Comparison of ENCODE assay signal across 8 cellular contexts in the genomic region with DNA sequence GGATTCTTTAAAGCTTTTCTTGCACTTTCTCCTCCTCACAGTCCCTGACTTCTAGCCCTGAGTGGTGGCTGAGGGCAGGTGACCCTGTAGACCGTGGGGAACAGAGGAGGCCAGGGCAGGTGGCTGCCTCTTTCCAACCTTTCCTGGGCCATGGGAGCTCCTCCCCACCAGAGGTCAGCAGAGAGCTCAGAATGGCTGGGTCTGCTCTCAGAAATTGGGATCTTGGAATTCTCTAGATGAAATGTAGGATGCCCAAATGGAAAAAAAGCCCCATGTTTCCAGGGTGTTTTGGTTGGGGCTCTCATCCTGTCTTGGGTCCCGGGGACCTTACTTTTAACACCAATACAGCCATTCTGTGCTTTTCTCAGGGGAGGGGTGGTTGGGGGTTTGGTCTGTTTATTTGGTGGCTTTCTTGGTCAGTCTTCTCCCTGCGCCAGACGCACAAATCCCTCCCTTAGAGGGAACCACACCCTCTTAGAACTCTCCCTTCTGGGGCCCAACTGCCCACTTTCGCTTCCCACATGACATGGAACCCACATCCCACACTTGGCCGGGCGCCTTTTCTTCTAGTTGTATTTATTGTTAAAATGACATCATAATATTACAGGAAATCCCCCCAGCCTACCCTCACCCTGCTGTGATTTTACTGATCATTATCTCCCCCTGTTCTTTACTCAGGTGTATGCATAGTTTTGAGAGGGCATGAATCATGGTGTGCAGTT. TPM values are rescaled to one million over a fixed set of nuclear protein-coding genes. Genes with fewer than 3 reads are reported as not detected.
DNase-seq lines count a peak whose midpoint lies in the region; ATAC-seq and TF ChIP-seq lines count a peak whose summit lies in the region.

No MANE protein-coding gene starts in this region.

- H3K4me1 ChIP-seq in IMR-90 (ENCODE audit: control insufficient read depth, insufficient read depth, low read length), result no peaks in the 10 kb centered on the region
- H3K4me1 ChIP-seq in Peyer's patch, result no peaks in the 10 kb centered on the region
- no peaks in the 10 kb centered on the region for H3K4me1 ChIP-seq in foreskin keratinocyte

- peak overlapping the region; percentile 67 for H2AK9ac ChIP-seq in IMR-90 (replicated peaks; ENCODE audit: low read depth, low read length, poor library complexity)

- H3K56ac ChIP-seq in IMR-90 (ENCODE audit: extremely low read depth, insufficient read depth, low read length), result no peak overlapping the region

- no peak overlapping the region for H4K8ac ChIP-seq in IMR-90 (ENCODE audit: low read depth in 2 of 2, low read length in 2 of 2)

- no peak overlapping the region for H4K5ac ChIP-seq in IMR-90 (ENCODE audit: low read depth, low read length)

- H2BK5ac ChIP-seq in IMR-90 (ENCODE audit: low read depth, low read length, poor library complexity, severe bottlenecking), result no peak overlapping the region

- H3K27me3 ChIP-seq in IMR-90 (ENCODE audit: control insufficient read depth, insufficient read depth, low read length) (peaks cover 19% of the 10 kb centered on the region), Peyer's patch (no peaks in the 10 kb centered on the region), foreskin keratinocyte (peaks cover 20% of the 10 kb centered on the region)

- peak; percentile 94 for ATAC-seq in IMR-90 (ENCODE audit: low read depth)
- peak; percentile 87 for ATAC-seq in foreskin keratinocyte
- peak; percentile 77 for ATAC-seq in omental fat pad (ENCODE audit: low FRiP score)
- no peak for ATAC-seq in GM19035 (IDR thresholded peaks at IDR 0.05; ENCODE audit: unreplicated experiment)
- ATAC-seq in HG03378 (IDR thresholded peaks at IDR 0.05; ENCODE audit: unreplicated experiment), result no peak

- H2BK20ac ChIP-seq in IMR-90 (ENCODE audit: low read depth, low read length), result no peak overlapping the region

- no peak overlapping the region for H3K9ac ChIP-seq in IMR-90 (ENCODE audit: low read depth, low read length)

- H2AK5ac ChIP-seq in IMR-90 (ENCODE audit: low read depth, low read length), result no peak overlapping the region

- no TSS peak for BruUV-seq in IMR-90 (replicated peaks; lab: Mats Ljungman, UMichigan)

- peaks cover 3% of the 10 kb centered on the region; the same call in 1 of the 2 replicates for H3K9me1 ChIP-seq in IMR-90 (ENCODE audit: insufficient read depth, low read length)

- H3K4me3 ChIP-seq in IMR-90 (ENCODE audit: insufficient read depth, low read depth, low read length) (no peak overlapping the region), Peyer's patch (no peak overlapping the region)

- H3K23ac ChIP-seq in IMR-90 (ENCODE audit: low read depth, low read length), result no peak overlapping the region

- H3K9me3 ChIP-seq in IMR-90 (ENCODE audit: control insufficient read depth, insufficient read depth, low read length) (no peaks in the 10 kb centered on the region), Peyer's patch (no peaks in the 10 kb centered on the region)

- no peak overlapping the region for H2BK120ac ChIP-seq in IMR-90 (ENCODE audit: low read depth, low read length)

- peak overlapping the region; percentile 45 for H2AFZ ChIP-seq in IMR-90 (replicated peaks; ENCODE audit: low read length, poor library complexity)

- H4K91ac ChIP-seq in IMR-90 (ENCODE audit: insufficient read depth, low read depth, low read length), result no peak overlapping the region

- intact Hi-C loops in IMR-90 (cut with micrococcal nuclease), result loop anchor here (1.0 to 5.0 kb wide), 6 partner anchors 162 to 626 kb away; a partner anchor contains a TSS

- no peak overlapping the region for H3K14ac ChIP-seq in IMR-90 (replicated peaks; ENCODE audit: low read depth, low read length)

- no peaks in the 10 kb centered on the region for H3K79me1 ChIP-seq in IMR-90 (ENCODE audit: low read depth in 1 of 2, low read length in 2 of 2)

- H4K20me1 ChIP-seq in IMR-90 (ENCODE audit: insufficient read depth, low read length), result no peaks in the 10 kb centered on the region

- peak; percentile 94 for TF ChIP-seq RAD21 in IMR-90 (IDR thresholded peaks at IDR 0.05; ENCODE audit: low read length)

- dilution Hi-C loops in IMR-90 (cut with HindIII; ENCODE audit: low sequenced_read_pairs, unreplicated experiment), result no loop called here

- H3K4me2 ChIP-seq in IMR-90 (ENCODE audit: low read depth, low read length), result no peak overlapping the region

- H3K18ac ChIP-seq in IMR-90 (ENCODE audit: low read depth, low read length), result no peak overlapping the region

- CTCF ChIA-PET in IMR-90 (lab: Yijun Ruan, JAX), result interaction anchor here (0.5 to 1.1 kb wide), 7 partner anchors 12 to 586 kb away, joined by 3 to 11 read pairs (median 4); no protein-coding TSS in a partner anchor

- in situ Hi-C loops in IMR-90 (cut with MboI; ENCODE audit: low sequenced_read_pairs), result loop anchor here (5.0 kb wide), 1 partner anchor 357 kb away; no protein-coding TSS in a partner anchor

- no peak overlapping the region for H2BK15ac ChIP-seq in IMR-90 (ENCODE audit: low read depth, low read length)

- H3K27ac ChIP-seq in IMR-90 (ENCODE audit: insufficient read depth, low read length) (no peak overlapping the region), Peyer's patch (no peak overlapping the region), foreskin keratinocyte (no peak overlapping the region)

- POLR2A ChIA-PET in IMR-90 (lab: Charles Lee; ENCODE audit: unreplicated experiment), result no interaction called here

- WGBS in IMR-90 (ENCODE audit: extremely low coverage in 2 of 2, insufficient read length in 1 of 2), 2 experiments, result no CpG with 5 or more reads among the region's 7 CpGs

- TF ChIP-seq POLR2A in IMR-90 (IDR thresholded peaks at IDR 0.05; ENCODE audit: low read depth, low read length), result no peak
- TF ChIP-seq POLR2A in Peyer's patch (IDR thresholded peaks at IDR 0.05), result no peak

- no peak overlapping the region for H3K4ac ChIP-seq in IMR-90 (ENCODE audit: low read depth, low read length)

- peak; percentile 70 for DNase-seq in DMS53 (lab: John Stamatoyannopoulos, UW)
- peak; percentile 47 for DNase-seq in IMR-90
- peak; percentile 62 to 84 (median 69) for DNase-seq in Peyer's patch
- DNase-seq in activated effector memory CD4-positive, alpha-beta T cell treated with Interleukin-2 at 50 U/mL for 16 hours, result peak; percentile 28
- no peak for DNase-seq in foreskin keratinocyte
- peak; percentile 40 for DNase-seq in omental fat pad (ENCODE audit: low spot score)

- H3K36me3 ChIP-seq in IMR-90 (ENCODE audit: control insufficient read depth, insufficient read depth, low read length) (no peaks in the 10 kb centered on the region), Peyer's patch (no peaks in the 10 kb centered on the region)

- TF ChIP-seq CTCF in IMR-90 (conservative IDR thresholded peaks at IDR 0.05; ENCODE audit: low read depth, low read length), result peak; percentile 92
- peak; percentile 66 to 84 (median 79) for TF ChIP-seq CTCF in Peyer's patch (IDR thresholded peaks at IDR 0.05)
- peak; percentile 83 for TF ChIP-seq CTCF in foreskin keratinocyte (conservative IDR thresholded peaks at IDR 0.05)
- TF ChIP-seq CTCF in omental fat pad (IDR thresholded peaks at IDR 0.05), result peak in 1 of 3 donors; percentile 46

TF ChIP-seq in IMR-90, 13 proteins besides CTCF, POLR2A, EP300 and RAD21:
- 0 out of 2 replicates have a peak, but pooled peaks have one; percentile 16 for TF ChIP-seq MAZ (IDR thresholded peaks at IDR 0.05; ENCODE audit: borderline replicate concordance, low read depth, low read length)
- TF ChIP-seq CEBPB (IDR thresholded peaks at IDR 0.05; ENCODE audit: low read depth, low read length), result no peak
- peak; percentile 97 for TF ChIP-seq SMC3 (IDR thresholded peaks at IDR 0.05; ENCODE audit: low read depth, low read length)
- no peak for TF ChIP-seq FOS (IDR thresholded peaks at IDR 0.05; ENCODE audit: low read depth, low read length)
- TF ChIP-seq MXI1 (IDR thresholded peaks at IDR 0.05; ENCODE audit: borderline replicate concordance, low read depth, low read length), result no peak

RNA-seq across cellular contexts. Expression of a gene that starts 17.9 kb away (rescaled TPM):
- 377 and 397 TPM in 2 replicates for total RNA-seq in IMR-90 (2012; rRNA removed)
- 1,064 and 1,356 TPM in 2 replicates for polyA plus RNA-seq in IMR-90 (2012; rRNA removed)
- polyA plus RNA-seq in IMR-90 (2012; cell fraction: cytosol; rRNA removed), result 1,777 and 2,021 TPM in 2 replicates
- 1,041 and 1,061 TPM in 2 replicates for polyA plus RNA-seq in IMR-90 (2012; cell fraction: nucleus; rRNA removed; ENCODE audit: low replicate concordance)
- 100 to 1,000 TPM; 382 to 889 (median 658) TPM for total RNA-seq in Peyer's patch
- total RNA-seq in foreskin keratinocyte, result 697 and 702 TPM in 2 replicates
- polyA plus RNA-seq in foreskin keratinocyte, result 862 and 881 TPM in 2 replicates
- 100 to 1,000 TPM; 606 to 837 (median 753) TPM for total RNA-seq in omental fat pad

RNA-seq across cellular contexts. Expression of a gene that starts 19.8 kb away (rescaled TPM):
- 0.54 and 0.83 TPM in 2 replicates for total RNA-seq in IMR-90 (2012; rRNA removed)
- 0.60 and 0.90 TPM in 2 replicates for polyA plus RNA-seq in IMR-90 (2012; rRNA removed)
- polyA plus RNA-seq in IMR-90 (2012; cell fraction: cytosol; rRNA removed), result 0.57 and 0.74 TPM in 2 replicates
- 0.90 and 1.0 TPM in 2 replicates for polyA plus RNA-seq in IMR-90 (2012; cell fraction: nucleus; rRNA removed; ENCODE audit: low replicate concordance)
- total RNA-seq in Peyer's patch, result 1 to 10 TPM in 1 of 4 donors, under 1 TPM in 1, not detected in 2; 0.67 to 1.3 TPM
- total RNA-seq in foreskin keratinocyte, result 0.27 and 0.63 TPM in 2 replicates
- polyA plus RNA-seq in foreskin keratinocyte, result 0.16 and 0.39 TPM in 2 replicates
- under 1 TPM in 1 of 4 donors, not detected in 3; 0.28 TPM for total RNA-seq in omental fat pad

Comparison
In these comparisons a context has a peak if more than half of its experiments do, and no peak if none do; other contexts are left out.
1. DNase-seq: peak in DMS53 (single experiment), IMR-90 (single experiment), Peyer's patch (3 of 3), activated effector memory CD4-positive, alpha-beta T cell treated with Interleukin-2 at 50 U/mL for 16 hours (single experiment) and omental fat pad (single experiment); none in foreskin keratinocyte (0 of 2).
2. ATAC-seq: peak in IMR-90 (single experiment), foreskin keratinocyte (single experiment) and omental fat pad (single experiment); none in GM19035 (single experiment) and HG03378 (single experiment).